ENCODE assay signal across 1 cellular context in the genomic region with DNA sequence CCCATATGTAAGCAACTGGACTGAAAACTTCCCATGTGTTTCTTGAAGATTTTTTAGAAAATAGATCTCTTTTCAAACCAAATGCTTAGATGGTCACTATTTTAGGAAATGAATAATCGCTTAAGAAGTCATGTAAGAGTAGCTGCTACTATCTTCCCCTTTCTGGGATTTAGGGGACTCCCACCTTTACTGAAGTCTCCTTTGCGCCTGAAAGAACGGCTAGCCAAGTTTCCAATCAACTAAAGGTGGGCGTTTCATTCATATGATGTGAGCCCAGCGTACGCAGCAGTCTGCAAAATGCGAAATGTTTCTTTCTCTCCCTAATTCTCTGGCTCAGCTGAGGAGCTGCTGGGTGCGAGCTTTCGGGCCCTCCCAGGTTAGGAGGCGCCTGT.
TF ChIP-seq lines count a peak whose summit lies in the region.

No MANE protein-coding gene starts in this region.

TF ChIP-seq in HEK293, 187 proteins besides CTCF, POLR2A, EP300 and RAD21 (continued from another document):
- TF ChIP-seq ZNF513 (tag by site-specific recombination; IDR thresholded peaks at IDR 0.05) (no peak), SP2 (tag by site-specific recombination; IDR thresholded peaks at IDR 0.05) (no peak), EGR2 (tag by site-specific recombination; IDR thresholded peaks at IDR 0.05; ENCODE audit: low read depth) (no peak), KLF17 (tag by site-specific recombination; IDR thresholded peaks at IDR 0.05) (no peak)
- TF ChIP-seq, protein P1, sequence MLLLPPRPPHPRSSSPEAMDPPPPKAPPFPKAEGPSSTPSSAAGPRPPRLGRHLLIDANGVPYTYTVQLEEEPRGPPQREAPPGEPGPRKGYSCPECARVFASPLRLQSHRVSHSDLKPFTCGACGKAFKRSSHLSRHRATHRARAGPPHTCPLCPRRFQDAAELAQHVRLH (tag by site-specific recombination; IDR thresholded peaks at IDR 0.05): no peak
- TF ChIP-seq, protein P2, sequence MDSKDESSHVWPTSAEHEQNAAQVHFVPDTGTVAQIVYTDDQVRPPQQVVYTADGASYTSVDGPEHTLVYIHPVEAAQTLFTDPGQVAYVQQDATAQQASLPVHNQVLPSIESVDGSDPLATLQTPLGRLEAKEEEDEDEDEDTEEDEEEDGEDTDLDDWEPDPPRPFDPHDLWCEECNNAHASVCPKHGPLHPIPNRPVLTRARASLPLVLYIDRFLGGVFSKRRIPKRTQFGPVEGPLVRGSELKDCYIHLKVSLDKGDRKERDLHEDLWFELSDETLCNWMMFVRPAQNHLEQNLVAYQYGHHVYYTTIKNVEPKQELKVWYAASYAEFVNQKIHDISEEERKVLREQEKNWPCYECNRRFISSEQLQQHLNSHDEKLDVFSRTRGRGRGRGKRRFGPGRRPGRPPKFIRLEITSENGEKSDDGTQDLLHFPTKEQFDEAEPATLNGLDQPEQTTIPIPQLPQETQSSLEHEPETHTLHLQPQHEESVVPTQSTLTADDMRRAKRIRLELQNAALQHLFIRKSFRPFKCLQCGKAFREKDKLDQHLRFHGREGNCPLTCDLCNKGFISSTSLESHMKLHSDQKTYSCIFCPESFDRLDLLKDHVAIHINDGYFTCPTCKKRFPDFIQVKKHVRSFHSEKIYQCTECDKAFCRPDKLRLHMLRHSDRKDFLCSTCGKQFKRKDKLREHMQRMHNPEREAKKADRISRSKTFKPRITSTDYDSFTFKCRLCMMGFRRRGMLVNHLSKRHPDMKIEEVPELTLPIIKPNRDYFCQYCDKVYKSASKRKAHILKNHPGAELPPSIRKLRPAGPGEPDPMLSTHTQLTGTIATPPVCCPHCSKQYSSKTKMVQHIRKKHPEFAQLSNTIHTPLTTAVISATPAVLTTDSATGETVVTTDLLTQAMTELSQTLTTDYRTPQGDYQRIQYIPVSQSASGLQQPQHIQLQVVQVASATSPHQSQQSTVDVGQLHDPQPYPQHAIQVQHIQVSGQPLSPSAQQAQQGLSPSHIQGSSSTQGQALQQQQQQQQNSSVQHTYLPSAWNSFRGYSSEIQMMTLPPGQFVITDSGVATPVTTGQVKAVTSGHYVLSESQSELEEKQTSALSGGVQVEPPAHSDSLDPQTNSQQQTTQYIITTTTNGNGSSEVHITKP (tag by site-specific recombination; IDR thresholded peaks at IDR 0.05): no peak
